Comparison of ENCODE assay signal across 9 cellular contexts in genomic region chr11:27213232-27213660, GRCh38.
DNase-seq lines count a peak whose midpoint lies in the region; ATAC-seq and TF ChIP-seq lines count a peak whose summit lies in the region.
"Had no signal": no experiment of that assay in that cellular context is flagged by ENCODE, and none has a peak within 500 bp of the region (broad histone marks: within the 10 kb centered on the region; RNA-seq: fewer than 3 reads in every experiment).

No MANE protein-coding gene starts in this region.

- no peak for TF ChIP-seq CTCF in AG09309 (IDR thresholded peaks at IDR 0.05; ENCODE audit: control insufficient read depth, insufficient read depth, low read depth, low read length, missing control alignments)
- no peak for TF ChIP-seq CTCF in body of pancreas (IDR thresholded peaks at IDR 0.05)

- H3K4me3 ChIP-seq in AG09309 (ENCODE audit: control insufficient read depth, low read depth, low read length): no peak overlapping the region
- H3K4me3 ChIP-seq in body of pancreas: no peak overlapping the region

- peak overlapping the region in 3 of 4 donors; percentile 9 to 53 (median 49) for H3K27ac ChIP-seq in body of pancreas

- H3K36me3 ChIP-seq in body of pancreas (replicated peaks in 1 of 2; ENCODE audit: insufficient read depth in 1 of 2, low read depth in 2 of 2): no peaks in the 10 kb centered on the region

- ATAC-seq in body of pancreas: peak; percentile 51

- WGBS in body of pancreas, 2 donors: 1 to 15% methylated on average over 4 of the region's 4 CpGs

- intact Hi-C loops in body of pancreas (cut with DNase I): no loop called here

- TF ChIP-seq POLR2A in body of pancreas (IDR thresholded peaks at IDR 0.05): no peak

- H3K9me3 ChIP-seq in body of pancreas: no peaks in the 10 kb centered on the region

- H3K4me1 ChIP-seq in body of pancreas: peaks cover 48% of the 10 kb centered on the region

- no peaks in the 10 kb centered on the region for H3K27me3 ChIP-seq in body of pancreas

- DNase-seq in AG09309 (ENCODE audit: low read depth) (peak; percentile 85), HS-27A (ENCODE audit: low read depth) (peak; percentile 95), body of pancreas (peak in 1 of 4 donors; percentile 15), kidney glomerular epithelial cell (lab: John Stamatoyannopoulos, UW) (peak; percentile 38), Kasumi-1 (lab: John Stamatoyannopoulos, UW) (no peak), HUDEP-2 (lab: John Stamatoyannopoulos, UW; ENCODE audit: unreplicated experiment in 76 of 76) (no peak), DMS114 treated with DMSO at 0.1 percent for 48 hours (lab: John Stamatoyannopoulos, UW; ENCODE audit: unreplicated experiment) (no peak), NK-92 (lab: John Stamatoyannopoulos, UW; ENCODE audit: unreplicated experiment) (no peak)
- DNase-seq: DMS53 had no signal

Comparison
In these comparisons a context has a peak if more than half of its experiments do, and no peak if none do; other contexts are left out.
1. DNase-seq: peak in AG09309 (single experiment), HS-27A (single experiment) and kidney glomerular epithelial cell (single experiment); none in Kasumi-1 (0 of 2), HUDEP-2 (0 of 76), DMS114 treated with DMSO at 0.1 percent for 48 hours (single experiment) and NK-92 (single experiment).